ENCODE assay signal across 33 cellular contexts in genomic region chr12:76646366-76646765, GRCh38.
"Had no signal": no experiment of that assay in that cellular context is flagged by ENCODE, and none has a peak within 500 bp of the region (broad histone marks: within the 10 kb centered on the region; RNA-seq: fewer than 3 reads in every experiment).

No MANE protein-coding gene starts in this region.

- ATAC-seq: activated CD8-positive, alpha-beta memory T cell treated with anti-CD3 and anti-CD28 coated beads, Interleukin-2, amount 10 ng/mL, durations not matched to agents 7 days and 5 days; activated CD8-positive, alpha-beta T cell treated with anti-CD3 and anti-CD28 coated beads, Interleukin-2, amount 10 ng/mL, durations not matched to agents 7 days and 5 days; activated naive CD8-positive, alpha-beta T cell treated with anti-CD3 and anti-CD28 coated beads, Interleukin-2, amount 50 U/mL, for 24 hours; body of pancreas had no signal

- DNase-seq: activated B cell treated with CpG ODN at 0.5 μM for 24 hours; activated CD4-positive, alpha-beta memory T cell treated with anti-CD3 and anti-CD28 coated beads, Interleukin-2, amount 10 ng/mL, durations not matched to agents 7 days and 5 days; activated CD4-positive, alpha-beta T cell treated with anti-CD3 and anti-CD28 coated beads for 48 hours; activated CD4-positive, alpha-beta T cell treated with anti-CD3 and anti-CD28 coated beads, Interleukin-2, amount 10 ng/mL, durations not matched to agents 7 days and 5 days; activated CD4-positive, alpha-beta T cell treated with anti-CD3 and anti-CD28 coated beads, Interleukin-2, amount 50 U/mL, for 48 hours; activated CD4-positive, CD25-positive, alpha-beta regulatory T cell treated with anti-CD3 and anti-CD28 coated beads, Interleukin-2, amount 50 U/mL, for 72 hours; activated CD8-positive, alpha-beta memory T cell treated with anti-CD3 and anti-CD28 coated beads for 24 hours; activated CD8-positive, alpha-beta memory T cell treated with anti-CD3 and anti-CD28 coated beads, Interleukin-2, amount 10 ng/mL, durations not matched to agents 7 days and 5 days; activated CD8-positive, alpha-beta memory T cell treated with anti-CD3 and anti-CD28 coated beads, Interleukin-2, amount 50 U/mL, for 48 hours; activated CD8-positive, alpha-beta T cell treated with anti-CD3 and anti-CD28 coated beads, Interleukin-2, amount 10 ng/mL, durations not matched to agents 7 days and 5 days; activated effector memory CD4-positive, alpha-beta T cell treated with Interleukin-2 at 50 U/mL for 16 hours; activated gamma-delta T cell; activated naive CD4-positive, alpha-beta T cell treated with anti-CD3 and anti-CD28 coated beads, Interleukin-2, amount 10 ng/mL, durations not matched to agents 7 days and 5 days; activated naive CD4-positive, alpha-beta T cell treated with Interleukin-2 at 50 U/mL for 16 hours; activated naive CD8-positive, alpha-beta T cell treated with anti-CD3 and anti-CD28 coated beads, Interleukin-2, amount 10 ng/mL, durations not matched to agents 7 days and 5 days; activated naive CD8-positive, alpha-beta T cell treated with anti-CD3 and anti-CD28 coated beads, Interleukin-2, amount 50 U/mL, for 24 hours; activated T-cell treated with anti-CD3 and anti-CD28 coated beads, Interleukin-2, amount 50 U/mL, for 24 hours; activated T-cell treated with anti-CD3 and anti-CD28 coated beads, Interleukin-2, amount 50 U/mL, for 48 hours; adrenal gland; amniotic stem cell; aorta; body of pancreas; brain microvascular endothelial cell; central memory CD4-positive, alpha-beta T cell; SW 1271; T-helper 1 cell; T-helper 2 cell; T-helper 9 cell had no signal

- H3K36me3 Mint-ChIP-seq: activated CD8-positive, alpha-beta memory T cell treated with anti-CD3 and anti-CD28 coated beads, Interleukin-2, amount 10 ng/mL, durations not matched to agents 7 days and 5 days; activated naive CD4-positive, alpha-beta T cell treated with anti-CD3 and anti-CD28 coated beads, Interleukin-2, amount 10 ng/mL, durations not matched to agents 7 days and 5 days; activated naive CD4-positive, alpha-beta T cell treated with anti-CD3 and anti-CD28 coated beads, Interleukin-2, amount 50 U/mL, for 24 hours; activated naive CD8-positive, alpha-beta T cell; activated naive CD8-positive, alpha-beta T cell treated with anti-CD3 and anti-CD28 coated beads, Interleukin-2, amount 10 ng/mL, durations not matched to agents 7 days and 5 days had no signal

- H3K27me3 Mint-ChIP-seq: activated naive CD4-positive, alpha-beta T cell treated with anti-CD3 and anti-CD28 coated beads, Interleukin-2, amount 10 ng/mL, durations not matched to agents 7 days and 5 days; activated naive CD4-positive, alpha-beta T cell treated with anti-CD3 and anti-CD28 coated beads, Interleukin-2, amount 50 U/mL, for 24 hours had no signal

- H3K9me3 Mint-ChIP-seq: activated B cell treated with CpG ODN at 0.5 μM for 24 hours; activated CD4-positive, alpha-beta memory T cell treated with anti-CD3 and anti-CD28 coated beads, Interleukin-2, amount 10 ng/mL, durations not matched to agents 7 days and 5 days; activated CD4-positive, alpha-beta T cell treated with anti-CD3 and anti-CD28 coated beads, Interleukin-2, amount 10 ng/mL, durations not matched to agents 7 days and 5 days; activated naive CD4-positive, alpha-beta T cell treated with anti-CD3 and anti-CD28 coated beads, Interleukin-2, amount 10 ng/mL, durations not matched to agents 7 days and 5 days; activated naive CD4-positive, alpha-beta T cell treated with anti-CD3 and anti-CD28 coated beads, Interleukin-2, amount 50 U/mL, for 24 hours; activated naive CD8-positive, alpha-beta T cell treated with anti-CD3 and anti-CD28 coated beads, Interleukin-2, amount 10 ng/mL, durations not matched to agents 7 days and 5 days; activated naive CD8-positive, alpha-beta T cell treated with anti-CD3 and anti-CD28 coated beads, Interleukin-2, amount 50 U/mL, for 24 hours; activated T-cell treated with anti-CD3 and anti-CD28 coated beads, Interleukin-2, amount 50 U/mL, for 24 hours; activated T-helper 2 cell treated with anti-CD3 and anti-CD28 coated beads, Interferon-gamma antibody, Interleukin-2, Interleukin-4, amounts not matched to agents 10 μg/mL and 5 μg/mL and 100 μg/mL, durations not matched to agents 14 hours and 24 hours and 36 hours; T-helper 1 cell treated with Interleukin-12 subunit alpha and Interleukin-12 subunit beta and Interleukin-4 antibody, amounts not matched to agents 30 μg/mL and 1 μg/mL, for 36 hours; T-helper 2 cell treated with Interferon-gamma antibody and Interleukin-4, amounts not matched to agents 5 μg/mL and 100 μg/mL, for 36 hours had no signal

- H3K4me3 Mint-ChIP-seq: activated B cell treated with CpG ODN at 0.5 μM for 24 hours; activated CD4-positive, alpha-beta memory T cell treated with anti-CD3 and anti-CD28 coated beads, Interleukin-2, amount 10 ng/mL, durations not matched to agents 7 days and 5 days; activated CD4-positive, alpha-beta T cell treated with anti-CD3 and anti-CD28 coated beads, Interleukin-2, amount 10 ng/mL, durations not matched to agents 7 days and 5 days; activated CD8-positive, alpha-beta memory T cell treated with anti-CD3 and anti-CD28 coated beads, Interleukin-2, amount 10 ng/mL, durations not matched to agents 7 days and 5 days; activated CD8-positive, alpha-beta T cell treated with anti-CD3 and anti-CD28 coated beads, Interleukin-2, amount 10 ng/mL, durations not matched to agents 7 days and 5 days; activated naive CD4-positive, alpha-beta T cell treated with anti-CD3 and anti-CD28 coated beads, Interleukin-2, amount 10 ng/mL, durations not matched to agents 7 days and 5 days; activated naive CD4-positive, alpha-beta T cell treated with anti-CD3 and anti-CD28 coated beads, Interleukin-2, amount 50 U/mL, for 24 hours; activated naive CD8-positive, alpha-beta T cell; activated naive CD8-positive, alpha-beta T cell treated with anti-CD3 and anti-CD28 coated beads, Interleukin-2, amount 10 ng/mL, durations not matched to agents 7 days and 5 days; activated naive CD8-positive, alpha-beta T cell treated with anti-CD3 and anti-CD28 coated beads, Interleukin-2, amount 50 U/mL, for 24 hours; activated T-cell treated with anti-CD3 and anti-CD28 coated beads, Interleukin-2, amount 50 U/mL, for 24 hours; T-helper 1 cell treated with Interleukin-12 subunit alpha and Interleukin-12 subunit beta and Interleukin-4 antibody, amounts not matched to agents 30 μg/mL and 1 μg/mL, for 36 hours; T-helper 2 cell treated with Interferon-gamma antibody and Interleukin-4, amounts not matched to agents 5 μg/mL and 100 μg/mL, for 36 hours had no signal

- H3K27ac Mint-ChIP-seq: activated B cell treated with CpG ODN at 0.5 μM for 24 hours; activated CD4-positive, alpha-beta memory T cell treated with anti-CD3 and anti-CD28 coated beads, Interleukin-2, amount 10 ng/mL, durations not matched to agents 7 days and 5 days; activated CD4-positive, alpha-beta T cell treated with anti-CD3 and anti-CD28 coated beads, Interleukin-2, amount 10 ng/mL, durations not matched to agents 7 days and 5 days; activated CD8-positive, alpha-beta memory T cell treated with anti-CD3 and anti-CD28 coated beads, Interleukin-2, amount 10 ng/mL, durations not matched to agents 7 days and 5 days; activated CD8-positive, alpha-beta T cell treated with anti-CD3 and anti-CD28 coated beads, Interleukin-2, amount 10 ng/mL, durations not matched to agents 7 days and 5 days; activated naive CD4-positive, alpha-beta T cell treated with anti-CD3 and anti-CD28 coated beads, Interleukin-2, amount 10 ng/mL, durations not matched to agents 7 days and 5 days; activated naive CD4-positive, alpha-beta T cell treated with anti-CD3 and anti-CD28 coated beads, Interleukin-2, amount 50 U/mL, for 24 hours; activated naive CD8-positive, alpha-beta T cell; activated naive CD8-positive, alpha-beta T cell treated with anti-CD3 and anti-CD28 coated beads, Interleukin-2, amount 10 ng/mL, durations not matched to agents 7 days and 5 days; activated naive CD8-positive, alpha-beta T cell treated with anti-CD3 and anti-CD28 coated beads, Interleukin-2, amount 50 U/mL, for 24 hours; activated T-cell treated with anti-CD3 and anti-CD28 coated beads, Interleukin-2, amount 50 U/mL, for 24 hours; activated T-helper 2 cell treated with anti-CD3 and anti-CD28 coated beads, Interferon-gamma antibody, Interleukin-2, Interleukin-4, amounts not matched to agents 10 μg/mL and 5 μg/mL and 100 μg/mL, durations not matched to agents 14 hours and 24 hours and 36 hours; T-helper 1 cell treated with Interleukin-12 subunit alpha and Interleukin-12 subunit beta and Interleukin-4 antibody, amounts not matched to agents 30 μg/mL and 1 μg/mL, for 36 hours; T-helper 2 cell treated with Interferon-gamma antibody and Interleukin-4, amounts not matched to agents 5 μg/mL and 100 μg/mL, for 36 hours had no signal

- H3K4me1 Mint-ChIP-seq: activated B cell treated with CpG ODN at 0.5 μM for 24 hours; activated CD4-positive, alpha-beta memory T cell treated with anti-CD3 and anti-CD28 coated beads, Interleukin-2, amount 10 ng/mL, durations not matched to agents 7 days and 5 days; activated CD4-positive, alpha-beta T cell treated with anti-CD3 and anti-CD28 coated beads, Interleukin-2, amount 10 ng/mL, durations not matched to agents 7 days and 5 days; activated CD8-positive, alpha-beta memory T cell treated with anti-CD3 and anti-CD28 coated beads, Interleukin-2, amount 10 ng/mL, durations not matched to agents 7 days and 5 days; activated naive CD4-positive, alpha-beta T cell treated with anti-CD3 and anti-CD28 coated beads, Interleukin-2, amount 10 ng/mL, durations not matched to agents 7 days and 5 days; activated naive CD4-positive, alpha-beta T cell treated with anti-CD3 and anti-CD28 coated beads, Interleukin-2, amount 50 U/mL, for 24 hours; activated naive CD8-positive, alpha-beta T cell treated with anti-CD3 and anti-CD28 coated beads, Interleukin-2, amount 50 U/mL, for 24 hours had no signal
